10 cellular contexts compared by ENCODE assay signal in genomic region chr20:32052090-32052791, GRCh38. TPM values are rescaled to one million over a fixed set of nuclear protein-coding genes. Genes with fewer than 3 reads are reported as not detected.
DNase-seq lines count a peak whose midpoint lies in the region; ATAC-seq, FAIRE-seq and TF ChIP-seq lines count a peak whose summit lies in the region.
"Had no signal": no experiment of that assay in that cellular context is flagged by ENCODE, and none has a peak within 500 bp of the region (broad histone marks: within the 10 kb centered on the region; RNA-seq: fewer than 3 reads in every experiment).

Gene HCK (plus strand): TSS chr20:32052242.

- CTCF ChIA-PET in A549 (lab: Yijun Ruan, JAX): interaction anchor here (1.4 to 2.9 kb wide), 3 partner anchors 21 to 229 kb away, joined by 3 to 17 read pairs (median 4); no protein-coding TSS in a partner anchor

- H4K20me1 ChIP-seq in GM23338 (replicated peaks; ENCODE audit: insufficient read depth): peaks cover 3% of the 10 kb centered on the region; the same call in 1 of the 2 replicates

- H3K9me3 Mint-ChIP-seq in GM23338: peaks cover 12% of the 10 kb centered on the region; the same call in 2 of the 3 replicates
- no peaks in the 10 kb centered on the region for H3K9me3 Mint-ChIP-seq in mesothelial cell of epicardium

- no peaks in the 10 kb centered on the region for H3K9me3 ChIP-seq in A549
- no peaks in the 10 kb centered on the region for H3K9me3 ChIP-seq in ascending aorta

- H3K4me3 Mint-ChIP-seq in GM23338 (peak within 1 kb of the TSS; percentile 84), mesothelial cell of epicardium (peak within 1 kb of the TSS; percentile 56)

- H3K27ac ChIP-seq in A549 (peak within 1 kb of the TSS in 1 of 2 experiments; percentile 73; a peak in 3 of 6 replicates), GM23338 (ENCODE audit: low read depth) (no peak within 1 kb of the TSS), ascending aorta (peak within 1 kb of the TSS; percentile 46 to 65)

- no peak for TF ChIP-seq EP300 in A549 (IDR thresholded peaks at IDR 0.05)

- no peak for TF ChIP-seq CTCF in A549 (IDR thresholded peaks at IDR 0.05)
- no peak; a peak in 1 of 4 replicates for TF ChIP-seq CTCF in GM23338 (conservative IDR thresholded peaks at IDR 0.05; ENCODE audit: low read depth in 2 of 2)
- TF ChIP-seq CTCF in ascending aorta (IDR thresholded peaks at IDR 0.05): no peak
- TF ChIP-seq CTCF in mesothelial cell of epicardium (IDR thresholded peaks at IDR 0.05; ENCODE audit: unreplicated experiment): no peak

- 11% methylated on average over 25 of the region's 58 CpGs for WGBS in A549 (ENCODE audit: missing lambda C conversion rate)

- H3K4me3 ChIP-seq in A549 (peak within 1 kb of the TSS; percentile 42), GM23338 (peak within 1 kb of the TSS; percentile 83), ascending aorta (peak within 1 kb of the TSS; percentile 39 to 61)

- peaks cover 17% of the 10 kb centered on the region; the same call in 2 of the 3 replicates for H3K4me1 Mint-ChIP-seq in GM23338
- peaks cover 4% of the 10 kb centered on the region for H3K4me1 Mint-ChIP-seq in mesothelial cell of epicardium

- FAIRE-seq in A549 (lab: Jason Lieb, UNC) (no peak), frontal cortex (lab: Jason Lieb, UNC) (no peak)

- H2AFZ ChIP-seq in GM23338: peak within 1 kb of the TSS; percentile 99

- POLR2A ChIA-PET in A549 (lab: Yijun Ruan, JAX): interaction anchor here (0.6 kb wide), 1 partner anchor 65 kb away, joined by 7 read pairs; no protein-coding TSS in a partner anchor

- no peak for TF ChIP-seq RAD21 in A549 (conservative IDR thresholded peaks at IDR 0.05 in 1 of 2, IDR thresholded peaks at IDR 0.05 in 1 of 2)

- no peaks in the 10 kb centered on the region for H3K9me2 ChIP-seq in GM23338 (ENCODE audit: insufficient read depth)

- H3K36me3 ChIP-seq in GM23338 (ENCODE audit: insufficient read depth) (no peaks in the 10 kb centered on the region), ascending aorta (no peaks in the 10 kb centered on the region)

- no peaks in the 10 kb centered on the region for H3K36me3 Mint-ChIP-seq in GM23338 (ENCODE audit: low read depth)
- H3K36me3 Mint-ChIP-seq in mesothelial cell of epicardium: no peaks in the 10 kb centered on the region

- peak within 1 kb of the TSS; percentile 86 for H3K4me2 ChIP-seq in A549
- peak within 1 kb of the TSS; percentile 98 for H3K4me2 ChIP-seq in GM23338

- H3K79me2 ChIP-seq in GM23338 (replicated peaks; ENCODE audit: insufficient read depth): no peaks in the 10 kb centered on the region

- DNase-seq in A549 (ENCODE audit: low read depth in 1 of 2, low spot score in 1 of 2): peak in 1 of 2 experiments; percentile 31
- DNase-seq in GM23338 (ENCODE audit: low spot score): peak; percentile 79
- no peak for DNase-seq in ascending aorta (ENCODE audit: low spot score in 2 of 2)
- DNase-seq in mesothelial cell of epicardium (ENCODE audit: low spot score in 2 of 2, unreplicated experiment in 2 of 2): no peak
- DNase-seq in frontal cortex (ENCODE audit: low spot score in 2 of 2): no peak
- no peak for DNase-seq in globus pallidus (ENCODE audit: low spot score)

- no peaks in the 10 kb centered on the region; the same call in 2 of the 3 replicates for H3K4me1 ChIP-seq in A549
- H3K4me1 ChIP-seq in GM23338 (ENCODE audit: insufficient read depth): peaks cover 18% of the 10 kb centered on the region
- peaks cover 0 to 4% of the 10 kb centered on the region in 2 donors for H3K4me1 ChIP-seq in ascending aorta

- peaks cover 39% of the 10 kb centered on the region for H3K27me3 Mint-ChIP-seq in GM23338 (ENCODE audit: insufficient read depth, low read depth, poor library complexity)
- peaks cover 91% of the 10 kb centered on the region for H3K27me3 Mint-ChIP-seq in mesothelial cell of epicardium (ENCODE audit: low read depth)

- no peak for TF ChIP-seq POLR2A in A549 (IDR thresholded peaks at IDR 0.05; ENCODE audit: low read length)

- peak; percentile 71 to 84; a peak in 4 of 6 replicates for ATAC-seq in A549
- ATAC-seq in GM23338: peak; percentile 77
- no peak for ATAC-seq in GM18861 (IDR thresholded peaks at IDR 0.05; ENCODE audit: unreplicated experiment)
- no peak for ATAC-seq in HG02981 (IDR thresholded peaks at IDR 0.05; ENCODE audit: unreplicated experiment)

- intact Hi-C loops in ascending aorta (cut with DNase I): no loop called here

- 0 out of 2 replicates have a peak, but pooled peaks cover 10% of the 10 kb centered on the region for H3F3A ChIP-seq in GM23338 (replicated peaks; ENCODE audit: low read depth)

- H3K27ac Mint-ChIP-seq in GM23338 (no peak within 1 kb of the TSS), mesothelial cell of epicardium (no peak within 1 kb of the TSS)

- H3K27me3 ChIP-seq in GM23338 (ENCODE audit: insufficient read depth) (peaks cover 58% of the 10 kb centered on the region), ascending aorta (no peaks in the 10 kb centered on the region)

TF ChIP-seq in A549, 52 proteins besides CTCF, POLR2A, EP300 and RAD21 (continues in another document):
- TF ChIP-seq CHD4 (IDR thresholded peaks at IDR 0.05; ENCODE audit: borderline replicate concordance) (no peak), USF2 (IDR thresholded peaks at IDR 0.05) (no peak), ELK1 (IDR thresholded peaks at IDR 0.05; ENCODE audit: low read depth, low read length) (no peak), HES2 (IDR thresholded peaks at IDR 0.05) (no peak), GATA3 (IDR thresholded peaks at IDR 0.05; ENCODE audit: borderline replicate concordance) (no peak), TFCP2L1 (CRISPR knock-in tag; IDR thresholded peaks at IDR 0.05) (no peak), NFE2L2 (conservative IDR thresholded peaks at IDR 0.05; ENCODE audit: low read length) (no peak), RARB (CRISPR knock-in tag; IDR thresholded peaks at IDR 0.05) (no peak), EHMT2 (IDR thresholded peaks at IDR 0.05; ENCODE audit: low read depth) (no peak)

TF ChIP-seq in GM23338, 12 proteins besides CTCF, POLR2A, EP300 and RAD21:
- TF ChIP-seq EZH2phosphoT487 (IDR thresholded peaks at IDR 0.05; ENCODE audit: unreplicated experiment) (no peak), JUNB (IDR thresholded peaks at IDR 0.05; ENCODE audit: unreplicated experiment) (no peak), CREB1 (CRISPR knock-in tag; IDR thresholded peaks at IDR 0.05; ENCODE audit: low read depth) (no peak), POLR2AphosphoS5 (IDR thresholded peaks at IDR 0.05; ENCODE audit: low read depth) (no peak), ZNF114 (CRISPR knock-in tag; IDR thresholded peaks at IDR 0.05) (no peak), ZNF331 (CRISPR knock-in tag; IDR thresholded peaks at IDR 0.05; ENCODE audit: low read depth) (no peak), EZH2 (IDR thresholded peaks at IDR 0.05; ENCODE audit: low read depth, unreplicated experiment) (peak; percentile 29), NANOG (IDR thresholded peaks at IDR 0.05; ENCODE audit: borderline replicate concordance) (no peak)

RNA-seq across cellular contexts. Expression of gene HCK, which starts in this region (rescaled TPM):
- 0.06 and 0.07 TPM in 2 replicates for polyA plus RNA-seq in A549 (2011; rRNA removed)
- polyA plus RNA-seq in A549 (2012; cell fraction: cytosol; rRNA removed): not detected in 2 replicates
- 0.05 TPM in 1 of 2 replicates, not detected in the other for polyA plus RNA-seq in A549 (2012; cell fraction: nucleus; rRNA removed)
- polyA plus RNA-seq in A549 (2017; fragmentation: RNase III; extraction: RNeasy Plus Mini Kit Qiagen cat#74134 plus additional on column Dnase treatment): 0.07 TPM in 1 of 3 replicates, not detected in the others
- 0.15 and 0.25 TPM in 2 replicates for polyA minus RNA-seq in A549 (2011; rRNA and poly(A)+ RNA removed)
- 0.97 and 1.2 TPM in 2 replicates for total RNA-seq in GM23338 (2014; rRNA removed; shearing (Covaris generic))
- 0.43 TPM in 1 of 2 replicates, not detected in the other for polyA plus RNA-seq in GM23338 (2016; fragmentation: Nextera tagmentation; extraction: Ambion mirVana)
- 16.8 TPM for total RNA-seq in ascending aorta
- not detected in 3 replicates for total RNA-seq in mesothelial cell of epicardium
- 2.9 TPM for total RNA-seq in frontal cortex
- total RNA-seq: activated CD8-positive, alpha-beta memory T cell treated with anti-CD3 and anti-CD28 coated beads for 36 hours; pulmonary artery endothelial cell had no signal

Comparison
In these comparisons a context has a peak if more than half of its experiments do, and no peak if none do; other contexts are left out.
1. Peak in ATAC-seq, H3K4me3 ChIP-seq and H3K4me2 ChIP-seq in A549; RNA of the gene not detected or under 1 TPM.